1 cellular context compared by ENCODE assay signal in the genomic region with DNA sequence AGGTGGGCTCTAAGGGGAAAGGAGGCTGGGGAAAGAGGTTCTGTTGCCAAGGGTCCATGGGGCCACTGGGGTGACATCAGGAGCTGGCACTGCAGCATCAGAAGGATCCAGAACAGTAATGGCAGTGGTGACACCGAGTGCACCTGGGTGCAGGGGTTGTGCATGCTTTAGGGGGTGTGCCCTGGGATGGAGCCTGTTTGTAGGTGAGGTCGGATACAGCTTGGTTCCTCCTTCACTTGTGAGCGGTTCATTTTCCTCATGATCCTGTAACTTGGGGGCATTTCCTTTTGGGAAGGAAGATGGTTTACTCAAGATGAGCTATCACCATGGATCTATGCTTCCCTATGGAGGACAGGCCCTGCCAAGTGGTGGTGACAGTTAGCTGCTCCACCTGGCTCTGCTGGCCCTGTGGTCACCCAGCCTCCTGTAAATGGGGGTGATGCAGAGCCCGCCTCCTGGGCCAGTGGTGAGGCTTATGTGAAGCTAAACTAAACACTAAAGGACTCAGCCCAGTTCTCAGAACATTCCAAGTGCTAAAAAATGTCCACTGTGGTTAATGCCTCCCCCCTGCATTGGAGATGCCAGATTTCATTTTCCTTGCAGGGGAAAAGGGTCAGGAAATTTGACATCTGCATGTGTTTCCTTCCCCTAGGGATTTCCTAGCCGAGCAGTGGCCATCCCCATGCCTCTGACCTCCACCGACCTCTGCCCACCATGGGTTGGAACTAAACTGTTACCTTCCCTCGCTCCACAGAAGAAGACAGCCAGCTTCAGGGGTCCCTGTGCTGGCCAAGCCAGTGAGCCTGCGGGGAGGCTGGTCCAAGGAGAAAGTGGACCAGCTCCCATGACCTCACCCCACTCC.
A peak's percentile ranks its signal among the peaks of the same experiment; 100 is the strongest.
TF ChIP-seq lines count a peak whose summit lies in the region.

No MANE protein-coding gene starts in this region.

TF ChIP-seq in GM12878, 131 proteins besides CTCF, POLR2A, EP300 and RAD21 (continued from another document):
- TF ChIP-seq, protein P1, sequence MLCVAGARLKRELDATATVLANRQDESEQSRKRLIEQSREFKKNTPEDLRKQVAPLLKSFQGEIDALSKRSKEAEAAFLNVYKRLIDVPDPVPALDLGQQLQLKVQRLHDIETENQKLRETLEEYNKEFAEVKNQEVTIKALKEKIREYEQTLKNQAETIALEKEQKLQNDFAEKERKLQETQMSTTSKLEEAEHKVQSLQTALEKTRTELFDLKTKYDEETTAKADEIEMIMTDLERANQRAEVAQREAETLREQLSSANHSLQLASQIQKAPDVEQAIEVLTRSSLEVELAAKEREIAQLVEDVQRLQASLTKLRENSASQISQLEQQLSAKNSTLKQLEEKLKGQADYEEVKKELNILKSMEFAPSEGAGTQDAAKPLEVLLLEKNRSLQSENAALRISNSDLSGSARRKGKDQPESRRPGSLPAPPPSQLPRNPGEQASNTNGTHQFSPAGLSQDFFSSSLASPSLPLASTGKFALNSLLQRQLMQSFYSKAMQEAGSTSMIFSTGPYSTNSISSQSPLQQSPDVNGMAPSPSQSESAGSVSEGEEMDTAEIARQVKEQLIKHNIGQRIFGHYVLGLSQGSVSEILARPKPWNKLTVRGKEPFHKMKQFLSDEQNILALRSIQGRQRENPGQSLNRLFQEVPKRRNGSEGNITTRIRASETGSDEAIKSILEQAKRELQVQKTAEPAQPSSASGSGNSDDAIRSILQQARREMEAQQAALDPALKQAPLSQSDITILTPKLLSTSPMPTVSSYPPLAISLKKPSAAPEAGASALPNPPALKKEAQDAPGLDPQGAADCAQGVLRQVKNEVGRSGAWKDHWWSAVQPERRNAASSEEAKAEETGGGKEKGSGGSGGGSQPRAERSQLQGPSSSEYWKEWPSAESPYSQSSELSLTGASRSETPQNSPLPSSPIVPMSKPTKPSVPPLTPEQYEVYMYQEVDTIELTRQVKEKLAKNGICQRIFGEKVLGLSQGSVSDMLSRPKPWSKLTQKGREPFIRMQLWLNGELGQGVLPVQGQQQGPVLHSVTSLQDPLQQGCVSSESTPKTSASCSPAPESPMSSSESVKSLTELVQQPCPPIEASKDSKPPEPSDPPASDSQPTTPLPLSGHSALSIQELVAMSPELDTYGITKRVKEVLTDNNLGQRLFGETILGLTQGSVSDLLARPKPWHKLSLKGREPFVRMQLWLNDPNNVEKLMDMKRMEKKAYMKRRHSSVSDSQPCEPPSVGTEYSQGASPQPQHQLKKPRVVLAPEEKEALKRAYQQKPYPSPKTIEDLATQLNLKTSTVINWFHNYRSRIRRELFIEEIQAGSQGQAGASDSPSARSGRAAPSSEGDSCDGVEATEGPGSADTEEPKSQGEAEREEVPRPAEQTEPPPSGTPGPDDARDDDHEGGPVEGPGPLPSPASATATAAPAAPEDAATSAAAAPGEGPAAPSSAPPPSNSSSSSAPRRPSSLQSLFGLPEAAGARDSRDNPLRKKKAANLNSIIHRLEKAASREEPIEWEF (IDR thresholded peaks at IDR 0.05; ENCODE audit: insufficient replicate concordance, low read depth, low read length), result no peak
- TF ChIP-seq FOXM1 (IDR thresholded peaks at IDR 0.05; ENCODE audit: low read depth, low read length), result no peak
- TF ChIP-seq, protein P2, sequence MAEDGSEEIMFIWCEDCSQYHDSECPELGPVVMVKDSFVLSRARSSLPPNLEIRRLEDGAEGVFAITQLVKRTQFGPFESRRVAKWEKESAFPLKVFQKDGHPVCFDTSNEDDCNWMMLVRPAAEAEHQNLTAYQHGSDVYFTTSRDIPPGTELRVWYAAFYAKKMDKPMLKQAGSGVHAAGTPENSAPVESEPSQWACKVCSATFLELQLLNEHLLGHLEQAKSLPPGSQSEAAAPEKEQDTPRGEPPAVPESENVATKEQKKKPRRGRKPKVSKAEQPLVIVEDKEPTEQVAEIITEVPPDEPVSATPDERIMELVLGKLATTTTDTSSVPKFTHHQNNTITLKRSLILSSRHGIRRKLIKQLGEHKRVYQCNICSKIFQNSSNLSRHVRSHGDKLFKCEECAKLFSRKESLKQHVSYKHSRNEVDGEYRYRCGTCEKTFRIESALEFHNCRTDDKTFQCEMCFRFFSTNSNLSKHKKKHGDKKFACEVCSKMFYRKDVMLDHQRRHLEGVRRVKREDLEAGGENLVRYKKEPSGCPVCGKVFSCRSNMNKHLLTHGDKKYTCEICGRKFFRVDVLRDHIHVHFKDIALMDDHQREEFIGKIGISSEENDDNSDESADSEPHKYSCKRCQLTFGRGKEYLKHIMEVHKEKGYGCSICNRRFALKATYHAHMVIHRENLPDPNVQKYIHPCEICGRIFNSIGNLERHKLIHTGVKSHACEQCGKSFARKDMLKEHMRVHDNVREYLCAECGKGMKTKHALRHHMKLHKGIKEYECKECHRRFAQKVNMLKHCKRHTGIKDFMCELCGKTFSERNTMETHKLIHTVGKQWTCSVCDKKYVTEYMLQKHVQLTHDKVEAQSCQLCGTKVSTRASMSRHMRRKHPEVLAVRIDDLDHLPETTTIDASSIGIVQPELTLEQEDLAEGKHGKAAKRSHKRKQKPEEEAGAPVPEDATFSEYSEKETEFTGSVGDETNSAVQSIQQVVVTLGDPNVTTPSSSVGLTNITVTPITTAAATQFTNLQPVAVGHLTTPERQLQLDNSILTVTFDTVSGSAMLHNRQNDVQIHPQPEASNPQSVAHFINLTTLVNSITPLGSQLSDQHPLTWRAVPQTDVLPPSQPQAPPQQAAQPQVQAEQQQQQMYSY (CRISPR knock-in tag; IDR thresholded peaks at IDR 0.05), result 0 out of 2 replicates have a peak, but pooled peaks have one; percentile 54
- TF ChIP-seq, protein P3, sequence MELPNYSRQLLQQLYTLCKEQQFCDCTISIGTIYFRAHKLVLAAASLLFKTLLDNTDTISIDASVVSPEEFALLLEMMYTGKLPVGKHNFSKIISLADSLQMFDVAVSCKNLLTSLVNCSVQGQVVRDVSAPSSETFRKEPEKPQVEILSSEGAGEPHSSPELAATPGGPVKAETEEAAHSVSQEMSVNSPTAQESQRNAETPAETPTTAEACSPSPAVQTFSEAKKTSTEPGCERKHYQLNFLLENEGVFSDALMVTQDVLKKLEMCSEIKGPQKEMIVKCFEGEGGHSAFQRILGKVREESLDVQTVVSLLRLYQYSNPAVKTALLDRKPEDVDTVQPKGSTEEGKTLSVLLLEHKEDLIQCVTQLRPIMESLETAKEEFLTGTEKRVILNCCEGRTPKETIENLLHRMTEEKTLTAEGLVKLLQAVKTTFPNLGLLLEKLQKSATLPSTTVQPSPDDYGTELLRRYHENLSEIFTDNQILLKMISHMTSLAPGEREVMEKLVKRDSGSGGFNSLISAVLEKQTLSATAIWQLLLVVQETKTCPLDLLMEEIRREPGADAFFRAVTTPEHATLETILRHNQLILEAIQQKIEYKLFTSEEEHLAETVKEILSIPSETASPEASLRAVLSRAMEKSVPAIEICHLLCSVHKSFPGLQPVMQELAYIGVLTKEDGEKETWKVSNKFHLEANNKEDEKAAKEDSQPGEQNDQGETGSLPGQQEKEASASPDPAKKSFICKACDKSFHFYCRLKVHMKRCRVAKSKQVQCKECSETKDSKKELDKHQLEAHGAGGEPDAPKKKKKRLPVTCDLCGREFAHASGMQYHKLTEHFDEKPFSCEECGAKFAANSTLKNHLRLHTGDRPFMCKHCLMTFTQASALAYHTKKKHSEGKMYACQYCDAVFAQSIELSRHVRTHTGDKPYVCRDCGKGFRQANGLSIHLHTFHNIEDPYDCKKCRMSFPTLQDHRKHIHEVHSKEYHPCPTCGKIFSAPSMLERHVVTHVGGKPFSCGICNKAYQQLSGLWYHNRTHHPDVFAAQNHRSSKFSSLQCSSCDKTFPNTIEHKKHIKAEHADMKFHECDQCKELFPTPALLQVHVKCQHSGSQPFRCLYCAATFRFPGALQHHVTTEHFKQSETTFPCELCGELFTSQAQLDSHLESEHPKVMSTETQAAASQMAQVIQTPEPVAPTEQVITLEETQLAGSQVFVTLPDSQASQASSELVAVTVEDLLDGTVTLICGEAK (IDR thresholded peaks at IDR 0.05; ENCODE audit: borderline replicate concordance), result no peak
- TF ChIP-seq, protein P4, sequence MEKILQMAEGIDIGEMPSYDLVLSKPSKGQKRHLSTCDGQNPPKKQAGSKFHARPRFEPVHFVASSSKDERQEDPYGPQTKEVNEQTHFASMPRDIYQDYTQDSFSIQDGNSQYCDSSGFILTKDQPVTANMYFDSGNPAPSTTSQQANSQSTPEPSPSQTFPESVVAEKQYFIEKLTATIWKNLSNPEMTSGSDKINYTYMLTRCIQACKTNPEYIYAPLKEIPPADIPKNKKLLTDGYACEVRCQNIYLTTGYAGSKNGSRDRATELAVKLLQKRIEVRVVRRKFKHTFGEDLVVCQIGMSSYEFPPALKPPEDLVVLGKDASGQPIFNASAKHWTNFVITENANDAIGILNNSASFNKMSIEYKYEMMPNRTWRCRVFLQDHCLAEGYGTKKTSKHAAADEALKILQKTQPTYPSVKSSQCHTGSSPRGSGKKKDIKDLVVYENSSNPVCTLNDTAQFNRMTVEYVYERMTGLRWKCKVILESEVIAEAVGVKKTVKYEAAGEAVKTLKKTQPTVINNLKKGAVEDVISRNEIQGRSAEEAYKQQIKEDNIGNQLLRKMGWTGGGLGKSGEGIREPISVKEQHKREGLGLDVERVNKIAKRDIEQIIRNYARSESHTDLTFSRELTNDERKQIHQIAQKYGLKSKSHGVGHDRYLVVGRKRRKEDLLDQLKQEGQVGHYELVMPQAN (conservative IDR thresholded peaks at IDR 0.05), result no peak
- TF ChIP-seq NFXL1 (IDR thresholded peaks at IDR 0.05; ENCODE audit: borderline replicate concordance), result 0 out of 2 replicates have a peak, but pooled peaks have one; percentile 20
- TF ChIP-seq SRF (IDR thresholded peaks at IDR 0.05; ENCODE audit: low read depth in 2 of 2, low read length in 2 of 2), result no peak
- peak; percentile 64; the same call in 1 of the 2 replicates for TF ChIP-seq BMI1 (IDR thresholded peaks at IDR 0.05; ENCODE audit: borderline replicate concordance)
- no peak for TF ChIP-seq PML (IDR thresholded peaks at IDR 0.05; ENCODE audit: low read length)
- no peak for TF ChIP-seq SPI1 (IDR thresholded peaks at IDR 0.05; ENCODE audit: borderline replicate concordance, insufficient read depth, low read depth, low read length)
- TF ChIP-seq TBL1XR1 (IDR thresholded peaks at IDR 0.05; ENCODE audit: low read depth, low read length), result no peak
- TF ChIP-seq STAT3 (IDR thresholded peaks at IDR 0.05; ENCODE audit: low read depth, low read length), result no peak
- 0 out of 2 replicates have a peak, but pooled peaks have one; percentile 9 for TF ChIP-seq HDGF (IDR thresholded peaks at IDR 0.05)
- peak; percentile 8; the same call in 1 of the 2 replicates for TF ChIP-seq TCF3 (IDR thresholded peaks at IDR 0.05; ENCODE audit: borderline replicate concordance, insufficient read depth, low read depth, low read length)
- TF ChIP-seq, protein P5, sequence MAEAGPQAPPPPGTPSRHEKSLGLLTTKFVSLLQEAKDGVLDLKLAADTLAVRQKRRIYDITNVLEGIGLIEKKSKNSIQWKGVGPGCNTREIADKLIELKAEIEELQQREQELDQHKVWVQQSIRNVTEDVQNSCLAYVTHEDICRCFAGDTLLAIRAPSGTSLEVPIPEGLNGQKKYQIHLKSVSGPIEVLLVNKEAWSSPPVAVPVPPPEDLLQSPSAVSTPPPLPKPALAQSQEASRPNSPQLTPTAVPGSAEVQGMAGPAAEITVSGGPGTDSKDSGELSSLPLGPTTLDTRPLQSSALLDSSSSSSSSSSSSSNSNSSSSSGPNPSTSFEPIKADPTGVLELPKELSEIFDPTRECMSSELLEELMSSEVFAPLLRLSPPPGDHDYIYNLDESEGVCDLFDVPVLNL (IDR thresholded peaks at IDR 0.05; ENCODE audit: low read depth, low read length), result no peak
- peak; percentile 89 for TF ChIP-seq POLR2AphosphoS2 (IDR thresholded peaks at IDR 0.05; ENCODE audit: low read depth, low read length)
- TF ChIP-seq, protein P6, sequence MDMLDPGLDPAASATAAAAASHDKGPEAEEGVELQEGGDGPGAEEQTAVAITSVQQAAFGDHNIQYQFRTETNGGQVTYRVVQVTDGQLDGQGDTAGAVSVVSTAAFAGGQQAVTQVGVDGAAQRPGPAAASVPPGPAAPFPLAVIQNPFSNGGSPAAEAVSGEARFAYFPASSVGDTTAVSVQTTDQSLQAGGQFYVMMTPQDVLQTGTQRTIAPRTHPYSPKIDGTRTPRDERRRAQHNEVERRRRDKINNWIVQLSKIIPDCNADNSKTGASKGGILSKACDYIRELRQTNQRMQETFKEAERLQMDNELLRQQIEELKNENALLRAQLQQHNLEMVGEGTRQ (IDR thresholded peaks at IDR 0.05; ENCODE audit: borderline replicate concordance, low read depth, low read length), result no peak
- TF ChIP-seq GATAD2B (conservative IDR thresholded peaks at IDR 0.05; ENCODE audit: low read depth), result no peak; the same call in 1 of the 2 replicates
